10 cellular contexts compared by ENCODE assay signal in the genomic region with DNA sequence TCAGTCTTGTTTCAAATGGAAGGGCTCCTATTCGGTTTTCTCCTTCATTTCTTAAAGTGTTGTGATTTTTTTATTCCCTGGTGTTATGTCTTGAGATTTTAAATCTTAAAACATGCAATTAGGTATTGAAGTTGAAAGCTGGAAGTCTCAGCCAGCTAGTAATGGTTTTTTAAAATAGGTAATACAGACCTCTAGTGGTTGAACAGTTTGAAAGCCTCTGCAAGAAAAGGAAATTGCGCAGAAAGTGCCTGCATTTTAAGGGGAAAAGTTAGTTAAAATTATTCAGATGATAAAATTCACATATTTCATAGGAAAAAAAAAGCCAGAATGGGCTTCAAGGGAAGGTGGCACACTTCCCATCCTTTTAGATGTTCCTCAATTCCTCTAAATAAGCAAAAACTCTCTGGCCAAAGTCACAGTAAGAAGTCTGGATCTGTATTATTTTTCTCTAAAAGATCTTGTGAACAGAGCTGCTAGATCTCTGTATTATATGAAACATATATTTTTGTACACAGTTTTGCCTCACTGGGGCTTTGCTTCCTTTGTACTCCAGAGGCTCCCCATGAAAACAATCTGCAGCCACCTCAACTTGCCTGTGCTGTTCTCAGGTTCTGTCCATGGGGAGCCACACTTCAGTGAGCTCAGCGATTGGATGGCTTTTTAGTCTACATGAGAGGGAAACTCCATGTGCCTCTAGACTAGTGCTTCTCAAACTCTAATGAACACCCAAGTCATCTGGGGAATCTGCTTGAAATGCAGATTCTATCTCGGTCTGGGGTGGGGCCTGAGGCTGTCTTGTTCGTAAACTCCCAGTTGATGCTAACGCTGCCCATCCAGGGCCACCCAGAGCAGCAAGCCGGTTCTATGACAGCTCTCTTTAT. TPM values are rescaled to one million over a fixed set of nuclear protein-coding genes. Genes with fewer than 3 reads are reported as not detected.
DNase-seq lines count a peak whose midpoint lies in the region; TF ChIP-seq lines count a peak whose summit lies in the region.
"Had no signal": no experiment of that assay in that cellular context is flagged by ENCODE, and none has a peak within 500 bp of the region (broad histone marks: within the 10 kb centered on the region; RNA-seq: fewer than 3 reads in every experiment).

No MANE protein-coding gene starts in this region.

- H3K36me3 Mint-ChIP-seq in neural progenitor cell = no peaks in the 10 kb centered on the region
- H3K36me3 Mint-ChIP-seq: activated naive CD4-positive, alpha-beta T cell treated with anti-CD3 and anti-CD28 coated beads, Interleukin-2, amount 50 U/mL, for 72 hours had no signal

- no peak overlapping the region for H3K4me3 Mint-ChIP-seq in neural progenitor cell

- H3K79me2 ChIP-seq in neural progenitor cell (ENCODE audit: low read depth) = no peaks in the 10 kb centered on the region

- H3F3A ChIP-seq in neural progenitor cell (ENCODE audit: low read depth) = no peaks in the 10 kb centered on the region

- H3K4me1 Mint-ChIP-seq in neural progenitor cell = peaks cover 14% of the 10 kb centered on the region

- no peaks in the 10 kb centered on the region for H3K9me3 Mint-ChIP-seq in neural progenitor cell

- no peaks in the 10 kb centered on the region for H3K4me1 ChIP-seq in neural progenitor cell

- no peak overlapping the region for H3K27ac ChIP-seq in neural progenitor cell
- H3K27ac ChIP-seq: SK-N-MC had no signal

- H3K4me2 ChIP-seq in neural progenitor cell = no peak overlapping the region

- no peaks in the 10 kb centered on the region for H3K9me3 ChIP-seq in neural progenitor cell (ENCODE audit: low read depth)

- H2AFZ ChIP-seq in neural progenitor cell (replicated peaks) = peak overlapping the region; percentile 55

- H3K27me3 Mint-ChIP-seq in neural progenitor cell (ENCODE audit: insufficient read depth, low read depth) = no peaks in the 10 kb centered on the region

- H3K9ac ChIP-seq in neural progenitor cell = no peak overlapping the region

- H3K27ac Mint-ChIP-seq in neural progenitor cell = no peak overlapping the region
- H3K27ac Mint-ChIP-seq: activated naive CD4-positive, alpha-beta T cell treated with anti-CD3 and anti-CD28 coated beads, Interleukin-2, amount 50 U/mL, for 72 hours had no signal

- peak; percentile 7 for DNase-seq in DMS53 treated with DMSO at 0.1 percent for 48 hours (lab: John Stamatoyannopoulos, UW; ENCODE audit: unreplicated experiment)
- DNase-seq in cerebellar cortex (ENCODE audit: low spot score) = peak; percentile 21
- peak; percentile 20 for DNase-seq in neural progenitor cell (ENCODE audit: low spot score)
- DNase-seq in T-helper 2 cell = no peak
- no peak for DNase-seq in NCI-H446 treated with DMSO at 0.1 percent for 48 hours (lab: John Stamatoyannopoulos, UW)
- DNase-seq in activated CD4-positive, CD25-positive, alpha-beta regulatory T cell (lab: John Stamatoyannopoulos, UW) = no peak
- DNase-seq in central memory CD4-positive, alpha-beta T cell = no peak

- H4K20me1 ChIP-seq in neural progenitor cell (ENCODE audit: low read depth) = no peaks in the 10 kb centered on the region

- H3K27me3 ChIP-seq in neural progenitor cell = no peaks in the 10 kb centered on the region

- no peak overlapping the region for H3K4me3 ChIP-seq in neural progenitor cell
- H3K4me3 ChIP-seq: SK-N-MC had no signal

- no peaks in the 10 kb centered on the region for H3K36me3 ChIP-seq in neural progenitor cell

- TF ChIP-seq CTCF in LNCAP (IDR thresholded peaks at IDR 0.05) = peak; percentile 80
- peak; percentile 60 for TF ChIP-seq CTCF in neural progenitor cell (IDR thresholded peaks at IDR 0.05)

RNA-seq across cellular contexts. Expression of a gene that starts 21.5 kb away (rescaled TPM):
- 0.09 TPM in 1 of 2 replicates, not detected in the other for total RNA-seq in neural progenitor cell (ENCODE audit: low replicate concordance)
- total RNA-seq: activated naive CD4-positive, alpha-beta T cell treated with anti-CD3 and anti-CD28 coated beads, Interleukin-2, amount 50 U/mL, for 72 hours had no signal

Comparison
In these comparisons a context has a peak if more than half of its experiments do, and no peak if none do; other contexts are left out.
1. DNase-seq: peak in DMS53 treated with DMSO at 0.1 percent for 48 hours (single experiment), cerebellar cortex (single experiment) and neural progenitor cell (single experiment); none in T-helper 2 cell (0 of 5), NCI-H446 treated with DMSO at 0.1 percent for 48 hours (single experiment), activated CD4-positive, CD25-positive, alpha-beta regulatory T cell (0 of 4) and central memory CD4-positive, alpha-beta T cell (single experiment).